29 cellular contexts compared by ENCODE assay signal in the genomic region with DNA sequence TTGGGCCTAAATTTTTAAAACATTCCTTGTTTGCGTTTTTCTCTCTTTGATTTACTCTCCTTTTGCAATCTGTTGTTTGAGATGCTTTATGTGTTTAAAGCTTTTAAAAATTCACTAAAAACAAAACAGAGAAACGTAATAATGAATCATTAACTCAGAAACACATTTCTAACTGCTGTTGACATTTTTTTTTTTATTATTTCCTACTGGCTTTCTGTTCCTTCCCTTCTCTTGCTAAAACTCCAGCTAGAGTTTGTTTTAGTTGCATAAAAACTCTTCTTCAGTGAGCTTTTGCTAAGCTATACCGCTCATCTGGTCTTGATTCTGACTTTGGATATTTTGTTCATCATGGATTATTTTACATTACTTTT. TPM values are rescaled to one million over a fixed set of nuclear protein-coding genes. Genes with fewer than 3 reads are reported as not detected.
DNase-seq lines count a peak whose midpoint lies in the region; ATAC-seq and TF ChIP-seq lines count a peak whose summit lies in the region.
"Had no signal": no experiment of that assay in that cellular context is flagged by ENCODE, and none has a peak within 500 bp of the region (broad histone marks: within the 10 kb centered on the region; RNA-seq: fewer than 3 reads in every experiment).

No MANE protein-coding gene starts in this region.

- TF ChIP-seq POLR2A in body of pancreas (IDR thresholded peaks at IDR 0.05), result no peak

- H3K27ac Mint-ChIP-seq in T-helper 1 cell treated with Interleukin-12 subunit alpha and Interleukin-12 subunit beta and Interleukin-4 antibody, amounts not matched to agents 30 μg/mL and 1 μg/mL, for 36 hours, result peak overlapping the region; percentile 52
- H3K27ac Mint-ChIP-seq in activated T-helper 2 cell treated with anti-CD3 and anti-CD28 coated beads, Interferon-gamma antibody, Interleukin-2, Interleukin-4, amounts not matched to agents 10 μg/mL and 5 μg/mL and 100 μg/mL, durations not matched to agents 14 hours and 24 hours and 36 hours, result peak overlapping the region; percentile 77
- no peak overlapping the region for H3K27ac Mint-ChIP-seq in Caco-2 (ENCODE audit: unreplicated experiment)
- H3K27ac Mint-ChIP-seq: type B pancreatic cell had no signal

- WGBS in body of pancreas, 2 donors, result 73 to 80% methylated on average over 3 of the region's 3 CpGs

- no peak for TF ChIP-seq CTCF in mucosa of descending colon (IDR thresholded peaks at IDR 0.05)
- TF ChIP-seq CTCF in Caco-2 (IDR thresholded peaks at IDR 0.05; ENCODE audit: insufficient read depth in 1 of 2, low read depth in 1 of 2, low read length in 1 of 2, severe bottlenecking in 1 of 2, unreplicated experiment in 1 of 2), result no peak
- TF ChIP-seq CTCF in body of pancreas (IDR thresholded peaks at IDR 0.05), result no peak

- H3K27me3 ChIP-seq in Caco-2 (replicated peaks; ENCODE audit: control insufficient read depth, insufficient read depth, low read length), result no peaks in the 10 kb centered on the region
- H3K27me3 ChIP-seq in body of pancreas, result no peaks in the 10 kb centered on the region
- H3K27me3 ChIP-seq: left lung, neutrophil, Peyer's patch, spleen had no signal

- CTCF ChIA-PET in Caco-2 (lab: Charles Lee), result no interaction called here

- BruUV-seq in Caco-2 (replicated peaks; lab: Mats Ljungman, UMichigan), result no TSS peak

- intact Hi-C loops in activated T-helper 2 cell treated with anti-CD3 and anti-CD28 coated beads, Interferon-gamma antibody, Interleukin-2, Interleukin-4, amounts not matched to agents 10 μg/mL and 5 μg/mL and 100 μg/mL, durations not matched to agents 14 hours and 24 hours and 36 hours (cut with micrococcal nuclease), result loop anchor here (10.0 kb wide), 1 partner anchor 409 kb away; the partner anchor contains the start of gene KICS2
- intact Hi-C loops in mucosa of descending colon (cut with DNase I, micrococcal nuclease) (no loop called here), Caco-2 (cut with micrococcal nuclease; ENCODE audit: unreplicated experiment) (no loop called here), body of pancreas (cut with DNase I) (no loop called here)

- H3K4me1 Mint-ChIP-seq in T-helper 1 cell treated with Interleukin-12 subunit alpha and Interleukin-12 subunit beta and Interleukin-4 antibody, amounts not matched to agents 30 μg/mL and 1 μg/mL, for 36 hours (ENCODE audit: low read depth), result peaks cover 29% of the 10 kb centered on the region
- peaks cover 29% of the 10 kb centered on the region for H3K4me1 Mint-ChIP-seq in activated T-helper 2 cell treated with anti-CD3 and anti-CD28 coated beads, Interferon-gamma antibody, Interleukin-2, Interleukin-4, amounts not matched to agents 10 μg/mL and 5 μg/mL and 100 μg/mL, durations not matched to agents 14 hours and 24 hours and 36 hours (ENCODE audit: low read depth)
- H3K4me1 Mint-ChIP-seq in Caco-2 (ENCODE audit: low read depth, unreplicated experiment), result peaks cover 6% of the 10 kb centered on the region

- peaks cover 5% of the 10 kb centered on the region for H3K36me3 Mint-ChIP-seq in T-helper 1 cell treated with Interleukin-12 subunit alpha and Interleukin-12 subunit beta and Interleukin-4 antibody, amounts not matched to agents 30 μg/mL and 1 μg/mL, for 36 hours (ENCODE audit: low read depth)
- H3K36me3 Mint-ChIP-seq in activated T-helper 2 cell treated with anti-CD3 and anti-CD28 coated beads, Interferon-gamma antibody, Interleukin-2, Interleukin-4, amounts not matched to agents 10 μg/mL and 5 μg/mL and 100 μg/mL, durations not matched to agents 14 hours and 24 hours and 36 hours (ENCODE audit: low read depth), result peaks cover 14% of the 10 kb centered on the region
- no peaks in the 10 kb centered on the region for H3K36me3 Mint-ChIP-seq in Caco-2 (ENCODE audit: insufficient read depth, unreplicated experiment)
- H3K36me3 Mint-ChIP-seq: type B pancreatic cell had no signal

- peak overlapping the region; percentile 4 for H3K4me3 Mint-ChIP-seq in T-helper 1 cell treated with Interleukin-12 subunit alpha and Interleukin-12 subunit beta and Interleukin-4 antibody, amounts not matched to agents 30 μg/mL and 1 μg/mL, for 36 hours
- no peak overlapping the region for H3K4me3 Mint-ChIP-seq in activated T-helper 2 cell treated with anti-CD3 and anti-CD28 coated beads, Interferon-gamma antibody, Interleukin-2, Interleukin-4, amounts not matched to agents 10 μg/mL and 5 μg/mL and 100 μg/mL, durations not matched to agents 14 hours and 24 hours and 36 hours (ENCODE audit: low read depth)
- H3K4me3 Mint-ChIP-seq in Caco-2 (ENCODE audit: unreplicated experiment), result no peak overlapping the region
- H3K4me3 Mint-ChIP-seq: type B pancreatic cell had no signal

- H3K9me3 Mint-ChIP-seq in T-helper 1 cell treated with Interleukin-12 subunit alpha and Interleukin-12 subunit beta and Interleukin-4 antibody, amounts not matched to agents 30 μg/mL and 1 μg/mL, for 36 hours, result peaks cover 23% of the 10 kb centered on the region
- peaks cover 32% of the 10 kb centered on the region for H3K9me3 Mint-ChIP-seq in activated T-helper 2 cell treated with anti-CD3 and anti-CD28 coated beads, Interferon-gamma antibody, Interleukin-2, Interleukin-4, amounts not matched to agents 10 μg/mL and 5 μg/mL and 100 μg/mL, durations not matched to agents 14 hours and 24 hours and 36 hours
- H3K9me3 Mint-ChIP-seq in Caco-2 (ENCODE audit: unreplicated experiment), result peaks cover 19% of the 10 kb centered on the region

- no peak overlapping the region for H3K27ac ChIP-seq in body of pancreas
- H3K27ac ChIP-seq: 22Rv1, C4-2B, left lung, neutrophil, spleen, WERI-Rb-1 had no signal

- POLR2A ChIA-PET in Caco-2 (lab: Charles Lee), result no interaction called here

- no peak for DNase-seq in T-helper 1 cell
- no peak for DNase-seq in activated T-helper 2 cell treated with anti-CD3 and anti-CD28 coated beads, Interferon-gamma antibody, Interleukin-2, Interleukin-4, amounts not matched to agents 10 μg/mL and 5 μg/mL and 100 μg/mL, durations not matched to agents 14 hours and 24 hours and 36 hours (ENCODE audit: low spot score)
- DNase-seq in mucosa of descending colon, result no peak
- no peak for DNase-seq in Caco-2
- DNase-seq in body of pancreas, result no peak
- no peak for DNase-seq in NCI-H1092 (lab: John Stamatoyannopoulos, UW)
- DNase-seq: activated CD4-positive, alpha-beta T cell treated with anti-CD3 and anti-CD28 coated beads for 48 hours; anterior cingulate cortex; Calu3; DMS79 treated with DMSO at 0.1 percent for 48 hours; GF-D8; left lung; mesendoderm; NCI-H2107; NCI-H748 treated with DMSO at 0.1 percent for 48 hours; Peyer's patch; posterior cingulate gyrus; right cardiac atrium; SHP77; spleen; stimulated activated CD4-positive, alpha-beta T cell treated with anti-CD3 and anti-CD28 coated beads, Interleukin-2, amount 100 ng/mL, for 24 hours; T-helper 9 cell; WERI-Rb-1 had no signal

- ATAC-seq in mucosa of descending colon, result peak; percentile 25
- no peak for ATAC-seq in body of pancreas
- ATAC-seq: left lung, right cardiac atrium had no signal

- H3K4me3 ChIP-seq in GM08714 (ENCODE audit: low read length), result peak overlapping the region; percentile 36; the same call in 1 of the 2 replicates
- no peak overlapping the region for H3K4me3 ChIP-seq in mucosa of descending colon
- H3K4me3 ChIP-seq in Caco-2 (ENCODE audit: low read depth, low read length), result no peak overlapping the region
- no peak overlapping the region for H3K4me3 ChIP-seq in body of pancreas
- H3K4me3 ChIP-seq: left lung, Peyer's patch, spleen had no signal

- peaks cover 15% of the 10 kb centered on the region for H3K27me3 Mint-ChIP-seq in T-helper 1 cell treated with Interleukin-12 subunit alpha and Interleukin-12 subunit beta and Interleukin-4 antibody, amounts not matched to agents 30 μg/mL and 1 μg/mL, for 36 hours (ENCODE audit: low read depth)
- H3K27me3 Mint-ChIP-seq in activated T-helper 2 cell treated with anti-CD3 and anti-CD28 coated beads, Interferon-gamma antibody, Interleukin-2, Interleukin-4, amounts not matched to agents 10 μg/mL and 5 μg/mL and 100 μg/mL, durations not matched to agents 14 hours and 24 hours and 36 hours (ENCODE audit: low read depth), result peaks cover 7% of the 10 kb centered on the region
- H3K27me3 Mint-ChIP-seq in Caco-2 (ENCODE audit: insufficient read depth, unreplicated experiment), result no peaks in the 10 kb centered on the region
- H3K27me3 Mint-ChIP-seq: type B pancreatic cell had no signal

- H3K4me1 ChIP-seq in mucosa of descending colon (ENCODE audit: low read depth), result peaks cover 13% of the 10 kb centered on the region
- H3K4me1 ChIP-seq in Caco-2, result no peaks in the 10 kb centered on the region
- no peaks in the 10 kb centered on the region for H3K4me1 ChIP-seq in body of pancreas
- H3K4me1 ChIP-seq: left lung, Peyer's patch had no signal

- H3K36me3 ChIP-seq in mucosa of descending colon (ENCODE audit: low read depth) (no peaks in the 10 kb centered on the region), Caco-2 (ENCODE audit: control insufficient read depth, insufficient read depth, low read length) (no peaks in the 10 kb centered on the region), body of pancreas (replicated peaks in 1 of 2; ENCODE audit: insufficient read depth in 1 of 2, low read depth in 2 of 2) (no peaks in the 10 kb centered on the region)
- H3K36me3 ChIP-seq: left lung, neutrophil, Peyer's patch, spleen, WERI-Rb-1 had no signal

- H3K9me3 ChIP-seq in mucosa of descending colon, result no peaks in the 10 kb centered on the region
- H3K9me3 ChIP-seq in Caco-2, result 0 out of 2 replicates have a peak, but pooled peaks cover 14% of the 10 kb centered on the region
- H3K9me3 ChIP-seq in body of pancreas, result no peaks in the 10 kb centered on the region
- H3K9me3 ChIP-seq: neutrophil, Peyer's patch had no signal

RNA-seq across cellular contexts. Expression of gene SRGAP1, which starts 29.0 kb away (rescaled TPM):
- 0.07 TPM in 2 replicates for total RNA-seq in activated T-helper 2 cell treated with anti-CD3 and anti-CD28 coated beads, Interferon-gamma antibody, Interleukin-2, Interleukin-4, amounts not matched to agents 10 μg/mL and 5 μg/mL and 100 μg/mL, durations not matched to agents 14 hours and 24 hours and 36 hours
- total RNA-seq in mucosa of descending colon, result 10 to 100 TPM; 12.2 to 23.9 (median 15.9) TPM
- total RNA-seq in Caco-2 (2022), result 21.7 and 22.1 TPM in 2 replicates
- total RNA-seq in body of pancreas, result 10 to 100 TPM in 1 of 2 donors, 1 to 10 TPM in 1; 8.8 to 14.8 TPM

RNA-seq across cellular contexts. Expression of gene RXYLT1, which starts 35.8 kb away (rescaled TPM):
- total RNA-seq in activated T-helper 2 cell treated with anti-CD3 and anti-CD28 coated beads, Interferon-gamma antibody, Interleukin-2, Interleukin-4, amounts not matched to agents 10 μg/mL and 5 μg/mL and 100 μg/mL, durations not matched to agents 14 hours and 24 hours and 36 hours, result 22.0 and 23.3 TPM in 2 replicates
- 10 to 100 TPM; 10.5 to 16.4 (median 14.0) TPM for total RNA-seq in mucosa of descending colon
- 7.2 and 9.1 TPM in 2 replicates for total RNA-seq in Caco-2 (2022)
- 10 to 100 TPM in 1 of 2 donors, 1 to 10 TPM in 1; 8.6 to 17.5 TPM for total RNA-seq in body of pancreas
